1 cellular context compared by ENCODE assay signal in the genomic region with DNA sequence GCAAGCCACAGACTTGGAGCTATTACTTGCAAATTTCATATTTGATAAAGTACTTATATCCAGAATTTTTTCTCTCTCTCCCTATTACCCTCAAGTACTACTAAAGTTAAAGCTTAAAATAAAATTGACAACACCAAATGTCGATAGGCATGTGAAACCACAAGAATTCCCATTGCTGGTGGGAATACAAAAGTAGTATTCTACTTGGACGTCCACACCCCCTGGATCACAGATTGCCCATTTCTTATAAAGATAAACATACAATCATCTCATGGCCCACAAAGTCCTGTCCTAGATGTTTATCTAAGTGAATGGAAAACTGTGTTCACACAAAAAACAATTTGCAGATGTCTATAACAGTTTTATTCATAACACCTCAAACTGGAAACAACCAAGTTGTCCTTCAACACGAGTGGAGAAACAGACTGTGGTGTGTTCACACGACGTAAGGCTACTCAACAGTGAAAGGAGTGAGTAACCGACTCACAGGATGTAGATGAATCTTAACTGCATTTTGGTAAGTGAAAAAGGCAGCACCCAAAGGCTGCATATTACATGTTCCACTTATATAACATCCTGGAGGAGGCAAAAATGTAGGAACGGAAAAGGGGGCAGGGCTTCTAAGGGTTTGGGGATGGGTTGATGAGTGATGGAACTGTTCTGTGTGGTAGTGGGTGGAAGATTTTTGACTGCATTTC.
TF ChIP-seq lines count a peak whose summit lies in the region.

No MANE protein-coding gene starts in this region.

TF ChIP-seq in H1, 55 proteins besides CTCF, POLR2A, EP300 and RAD21:
- TF ChIP-seq NANOG (IDR thresholded peaks at IDR 0.05; ENCODE audit: insufficient read depth, low read depth, low read length, poor library complexity, severe bottlenecking): no peak
- TF ChIP-seq, protein P1, sequence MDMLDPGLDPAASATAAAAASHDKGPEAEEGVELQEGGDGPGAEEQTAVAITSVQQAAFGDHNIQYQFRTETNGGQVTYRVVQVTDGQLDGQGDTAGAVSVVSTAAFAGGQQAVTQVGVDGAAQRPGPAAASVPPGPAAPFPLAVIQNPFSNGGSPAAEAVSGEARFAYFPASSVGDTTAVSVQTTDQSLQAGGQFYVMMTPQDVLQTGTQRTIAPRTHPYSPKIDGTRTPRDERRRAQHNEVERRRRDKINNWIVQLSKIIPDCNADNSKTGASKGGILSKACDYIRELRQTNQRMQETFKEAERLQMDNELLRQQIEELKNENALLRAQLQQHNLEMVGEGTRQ (IDR thresholded peaks at IDR 0.05; ENCODE audit: low read length): no peak
- no peak for TF ChIP-seq CREB1 (IDR thresholded peaks at IDR 0.05)
- no peak for TF ChIP-seq KDM1A (IDR thresholded peaks at IDR 0.05; ENCODE audit: borderline replicate concordance, low read length)
- TF ChIP-seq JUND (IDR thresholded peaks at IDR 0.05; ENCODE audit: low read length): no peak
- no peak for TF ChIP-seq CBX8 (IDR thresholded peaks at IDR 0.05; ENCODE audit: borderline replicate concordance, low read depth, low read length)
- TF ChIP-seq TAF7 (optimal IDR thresholded peaks at IDR 0.05; ENCODE audit: borderline replicate concordance, low read depth, low read length): no peak
- TF ChIP-seq RBBP5 (IDR thresholded peaks at IDR 0.05; ENCODE audit: borderline replicate concordance, low read depth, low read length): no peak
- TF ChIP-seq, protein P2, sequence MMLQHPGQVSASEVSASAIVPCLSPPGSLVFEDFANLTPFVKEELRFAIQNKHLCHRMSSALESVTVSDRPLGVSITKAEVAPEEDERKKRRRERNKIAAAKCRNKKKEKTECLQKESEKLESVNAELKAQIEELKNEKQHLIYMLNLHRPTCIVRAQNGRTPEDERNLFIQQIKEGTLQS (IDR thresholded peaks at IDR 0.05; ENCODE audit: insufficient read depth, low read depth, low read length): no peak
- TF ChIP-seq CBX5 (IDR thresholded peaks at IDR 0.05; ENCODE audit: low read depth, low read length): no peak
- no peak for TF ChIP-seq SP1 (IDR thresholded peaks at IDR 0.05; ENCODE audit: low read depth, low read length)
- no peak for TF ChIP-seq KDM4A (IDR thresholded peaks at IDR 0.05; ENCODE audit: low read depth, low read length, severe bottlenecking)
- TF ChIP-seq CTBP2 (IDR thresholded peaks at IDR 0.05; ENCODE audit: borderline replicate concordance, insufficient read depth, insufficient read length, low read length): no peak
TF ChIP-seq in H1: peak in this region for 0.
